1 cellular context compared by ENCODE assay signal in genomic region chr1:162716123-162716522, GRCh38.
TF ChIP-seq lines count a peak whose summit lies in the region.

No MANE protein-coding gene starts in this region.

TF ChIP-seq in H1, 55 proteins besides CTCF, POLR2A, EP300 and RAD21:
- TF ChIP-seq JUND (IDR thresholded peaks at IDR 0.05; ENCODE audit: low read length) (no peak), CTBP2 (IDR thresholded peaks at IDR 0.05; ENCODE audit: borderline replicate concordance, insufficient read depth, insufficient read length, low read length) (no peak), SP4 (IDR thresholded peaks at IDR 0.05; ENCODE audit: low read length) (no peak), NANOG (IDR thresholded peaks at IDR 0.05; ENCODE audit: insufficient read depth, low read depth, low read length, poor library complexity, severe bottlenecking) (no peak), SIRT6 (IDR thresholded peaks at IDR 0.05; ENCODE audit: low read length) (no peak), RFX5 (IDR thresholded peaks at IDR 0.05; ENCODE audit: borderline replicate concordance, low read depth, low read length) (no peak), KDM4A (IDR thresholded peaks at IDR 0.05; ENCODE audit: low read depth, low read length, severe bottlenecking) (no peak), BCL11A (IDR thresholded peaks at IDR 0.05; ENCODE audit: low read depth in 2 of 2, low read length in 2 of 2) (no peak), SIN3A (conservative IDR thresholded peaks at IDR 0.05 in 1 of 2, IDR thresholded peaks at IDR 0.05 in 1 of 2; ENCODE audit: low read depth in 1 of 2, low read length in 2 of 2) (no peak), PHF8 (conservative IDR thresholded peaks at IDR 0.05; ENCODE audit: low read depth, low read length) (no peak), ASH2L (IDR thresholded peaks at IDR 0.05; ENCODE audit: low read length) (no peak), GTF2F1 (IDR thresholded peaks at IDR 0.05; ENCODE audit: borderline replicate concordance, low read depth, low read length) (no peak), YY1 (IDR thresholded peaks at IDR 0.05; ENCODE audit: low read depth, low read length) (no peak), CREB1 (IDR thresholded peaks at IDR 0.05) (no peak), CBX8 (IDR thresholded peaks at IDR 0.05; ENCODE audit: borderline replicate concordance, low read depth, low read length) (no peak), TBP (IDR thresholded peaks at IDR 0.05; ENCODE audit: low read depth, low read length) (no peak), POU5F1 (IDR thresholded peaks at IDR 0.05; ENCODE audit: low read depth, low read length) (no peak), CBX5 (IDR thresholded peaks at IDR 0.05; ENCODE audit: low read depth, low read length) (no peak)
- TF ChIP-seq, protein P1, sequence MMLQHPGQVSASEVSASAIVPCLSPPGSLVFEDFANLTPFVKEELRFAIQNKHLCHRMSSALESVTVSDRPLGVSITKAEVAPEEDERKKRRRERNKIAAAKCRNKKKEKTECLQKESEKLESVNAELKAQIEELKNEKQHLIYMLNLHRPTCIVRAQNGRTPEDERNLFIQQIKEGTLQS (IDR thresholded peaks at IDR 0.05; ENCODE audit: insufficient read depth, low read depth, low read length), result no peak
- TF ChIP-seq, protein P2, sequence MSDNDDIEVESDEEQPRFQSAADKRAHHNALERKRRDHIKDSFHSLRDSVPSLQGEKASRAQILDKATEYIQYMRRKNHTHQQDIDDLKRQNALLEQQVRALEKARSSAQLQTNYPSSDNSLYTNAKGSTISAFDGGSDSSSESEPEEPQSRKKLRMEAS (IDR thresholded peaks at IDR 0.05), result no peak
TF ChIP-seq in H1: peak in this region for 0.
